26 cellular contexts compared by ENCODE assay signal in genomic region chr16:5027575-5028235, GRCh38. TPM values are rescaled to one million over a fixed set of nuclear protein-coding genes. Genes with fewer than 3 reads are reported as not detected.
DNase-seq lines count a peak whose midpoint lies in the region; FAIRE-seq and TF ChIP-seq lines count a peak whose summit lies in the region.
"Had no signal": no experiment of that assay in that cellular context is flagged by ENCODE, and none has a peak within 500 bp of the region (broad histone marks: within the 10 kb centered on the region; RNA-seq: fewer than 3 reads in every experiment).

No MANE protein-coding gene starts in this region.

- CTCF ChIA-PET in CD4-positive, alpha-beta memory T cell (lab: Charles Lee; ENCODE audit: partially characterized antibody): no interaction called here

- no peak overlapping the region for H3K9ac ChIP-seq in kidney (ENCODE audit: low read length in 2 of 2)
- H3K9ac ChIP-seq: BLaER1 treated with 17β-estradiol and CSF1 and Interleukin-3, amounts not matched to agents 10 nM and 100 nM had no signal

- peaks cover 2 to 10% (median 4%) of the 10 kb centered on the region in 4 donors for H3K4me1 Mint-ChIP-seq in CD4-positive, alpha-beta memory T cell

- no peaks in the 10 kb centered on the region for H3K36me3 ChIP-seq in kidney (ENCODE audit: control insufficient read depth in 1 of 2, insufficient read depth in 2 of 2, low read length in 2 of 2)
- H3K36me3 ChIP-seq in CD4-positive, alpha-beta memory T cell (ENCODE audit: insufficient read depth, low read length): peaks cover 10% of the 10 kb centered on the region

- H3K36me3 Mint-ChIP-seq in CD4-positive, alpha-beta memory T cell: peaks cover 8 to 22% of the 10 kb centered on the region in 2 donors
- H3K36me3 Mint-ChIP-seq: IgD-negative memory B cell had no signal

- H3K27ac ChIP-seq in angular gyrus (ENCODE audit: low read depth, low read length) (peak overlapping the region; percentile 82), kidney (ENCODE audit: low read depth in 2 of 2, low read length in 2 of 2) (no peak overlapping the region)
- no peak overlapping the region for H3K27ac ChIP-seq in CD4-positive, alpha-beta memory T cell (ENCODE audit: low read depth, low read length)
- H3K27ac ChIP-seq: BLaER1 treated with 17β-estradiol and CSF1 and Interleukin-3, amounts not matched to agents 10 nM and 100 nM; RWPE1 had no signal

- TF ChIP-seq CTCF in kidney (IDR thresholded peaks at IDR 0.05; ENCODE audit: borderline replicate concordance, extremely low read depth, insufficient read depth): no peak

- POLR2A ChIA-PET in CD4-positive, alpha-beta memory T cell (lab: Charles Lee; ENCODE audit: partially characterized antibody): no interaction called here

- no peak overlapping the region for H3K4me3 ChIP-seq in kidney (ENCODE audit: low read length in 2 of 2)
- H3K4me3 ChIP-seq in CD4-positive, alpha-beta memory T cell (ENCODE audit: low read length in 2 of 2): no peak overlapping the region
- H3K4me3 ChIP-seq: BLaER1 treated with 17β-estradiol and CSF1 and Interleukin-3, amounts not matched to agents 10 nM and 100 nM; GM23338 had no signal

- H3K4me3 Mint-ChIP-seq in CD4-positive, alpha-beta memory T cell: no peak overlapping the region
- H3K4me3 Mint-ChIP-seq: CD4-positive, alpha-beta T cell; GM23338; IgD-negative memory B cell had no signal

- intact Hi-C loops in kidney (cut with DNase I): no loop called here
- intact Hi-C loops in posterior vena cava (cut with DNase I): no loop called here
- intact Hi-C loops in CD4-positive, alpha-beta memory T cell (cut with micrococcal nuclease): no loop called here

- H3K9me3 Mint-ChIP-seq in CD4-positive, alpha-beta memory T cell: no peaks in the 10 kb centered on the region
- H3K9me3 Mint-ChIP-seq: CD4-positive, alpha-beta T cell; GM23338; IgD-negative memory B cell had no signal

- no peaks in the 10 kb centered on the region for H3K27me3 ChIP-seq in CD4-positive, alpha-beta memory T cell (ENCODE audit: insufficient read depth, low read length)
- H3K27me3 ChIP-seq: BLaER1 treated with 17β-estradiol and CSF1 and Interleukin-3, amounts not matched to agents 10 nM and 100 nM had no signal

- no peak overlapping the region for H3K27ac Mint-ChIP-seq in CD4-positive, alpha-beta memory T cell
- H3K27ac Mint-ChIP-seq: CD4-positive, alpha-beta T cell; GM23338; IgD-negative memory B cell had no signal

- H3K27me3 Mint-ChIP-seq in CD4-positive, alpha-beta memory T cell: no peaks in the 10 kb centered on the region
- H3K27me3 Mint-ChIP-seq: CD4-positive, alpha-beta T cell; IgD-negative memory B cell had no signal

- DNase-seq in Ammon's horn (ENCODE audit: low spot score) (peak; percentile 3), kidney (peak; percentile 45), posterior vena cava (ENCODE audit: low spot score) (peak; percentile 76), RPMI8226 (no peak), superior temporal gyrus (ENCODE audit: extremely low spot score) (no peak)
- no peak for DNase-seq in CD4-positive, alpha-beta memory T cell
- DNase-seq: CD4-positive, alpha-beta T cell; COR-L47; DMS53; HCEC 1CT; NCI-H1048; NCI-H1417; NCI-H1694 treated with DMSO at 0.1 percent for 48 hours; NCI-H2081; NCI-H2227 treated with DMSO at 0.1 percent for 48 hours; NCI-H510A; NCI-H69; SHP77 had no signal

- H3K4me1 ChIP-seq in kidney (ENCODE audit: control insufficient read depth in 1 of 2, insufficient read depth in 1 of 2, low read depth in 1 of 2, low read length in 2 of 2): peaks cover 0 to 4% of the 10 kb centered on the region in 2 donors
- H3K4me1 ChIP-seq in CD4-positive, alpha-beta memory T cell (ENCODE audit: insufficient read depth, low read length): peaks cover 3% of the 10 kb centered on the region

- no peak for FAIRE-seq in kidney (lab: Jason Lieb, UNC)

- H3K9me3 ChIP-seq in kidney (ENCODE audit: control insufficient read depth in 1 of 2, low read length in 2 of 2): no peaks in the 10 kb centered on the region
- H3K9me3 ChIP-seq in CD4-positive, alpha-beta memory T cell (ENCODE audit: control insufficient read depth in 1 of 2, low read length in 2 of 2): no peaks in the 10 kb centered on the region
- H3K9me3 ChIP-seq: BLaER1 treated with 17β-estradiol and CSF1 and Interleukin-3, amounts not matched to agents 10 nM and 100 nM had no signal

RNA-seq across cellular contexts. Expression of gene NAGPA, which starts 6.0 kb away (rescaled TPM):
- total RNA-seq in kidney (13.8 TPM), posterior vena cava (1 to 10 TPM; 5.9 to 6.3 TPM)
- polyA plus RNA-seq in kidney (ENCODE audit: insufficient read depth, low read depth, low replicate concordance): 14.5 TPM
- 10 to 100 TPM; 30.7 to 33.2 TPM for total RNA-seq in CD4-positive, alpha-beta memory T cell
- polyA plus RNA-seq in CD4-positive, alpha-beta memory T cell: 10 to 100 TPM; 32.2 to 36.8 TPM

RNA-seq across cellular contexts. Expression of gene C16orf89, which starts 38.1 kb away (rescaled TPM):
- total RNA-seq in kidney: 5.4 TPM
- 68.4 TPM for polyA plus RNA-seq in kidney (ENCODE audit: insufficient read depth, low read depth, low replicate concordance)
- total RNA-seq in posterior vena cava: 10 to 100 TPM; 32.3 to 54.2 TPM
- total RNA-seq in CD4-positive, alpha-beta memory T cell: not detected
- polyA plus RNA-seq in CD4-positive, alpha-beta memory T cell: not detected
- total RNA-seq: A172; CD4-positive, alpha-beta T cell; Daoy; G401 had no signal
- polyA plus RNA-seq: IgD-negative memory B cell had no signal

RNA-seq across cellular contexts. Expression of gene ALG1, which starts 43.9 kb away (rescaled TPM):
- 23.4 TPM for total RNA-seq in kidney
- 26.4 TPM for polyA plus RNA-seq in kidney (ENCODE audit: insufficient read depth, low read depth, low replicate concordance)
- 10 to 100 TPM; 14.7 to 16.4 TPM for total RNA-seq in posterior vena cava
- 10 to 100 TPM; 23.5 to 28.1 TPM for total RNA-seq in CD4-positive, alpha-beta memory T cell
- polyA plus RNA-seq in CD4-positive, alpha-beta memory T cell: 10 to 100 TPM; 27.3 to 34.0 TPM

Comparison
In these comparisons a context has a peak if more than half of its experiments do, and no peak if none do; other contexts are left out.
1. DNase-seq: peak in Ammon's horn (single experiment), kidney (single experiment) and posterior vena cava (single experiment); none in CD4-positive, alpha-beta memory T cell (0 of 5), RPMI8226 (single experiment) and superior temporal gyrus (single experiment).